1 cellular context compared by ENCODE assay signal in the genomic region with DNA sequence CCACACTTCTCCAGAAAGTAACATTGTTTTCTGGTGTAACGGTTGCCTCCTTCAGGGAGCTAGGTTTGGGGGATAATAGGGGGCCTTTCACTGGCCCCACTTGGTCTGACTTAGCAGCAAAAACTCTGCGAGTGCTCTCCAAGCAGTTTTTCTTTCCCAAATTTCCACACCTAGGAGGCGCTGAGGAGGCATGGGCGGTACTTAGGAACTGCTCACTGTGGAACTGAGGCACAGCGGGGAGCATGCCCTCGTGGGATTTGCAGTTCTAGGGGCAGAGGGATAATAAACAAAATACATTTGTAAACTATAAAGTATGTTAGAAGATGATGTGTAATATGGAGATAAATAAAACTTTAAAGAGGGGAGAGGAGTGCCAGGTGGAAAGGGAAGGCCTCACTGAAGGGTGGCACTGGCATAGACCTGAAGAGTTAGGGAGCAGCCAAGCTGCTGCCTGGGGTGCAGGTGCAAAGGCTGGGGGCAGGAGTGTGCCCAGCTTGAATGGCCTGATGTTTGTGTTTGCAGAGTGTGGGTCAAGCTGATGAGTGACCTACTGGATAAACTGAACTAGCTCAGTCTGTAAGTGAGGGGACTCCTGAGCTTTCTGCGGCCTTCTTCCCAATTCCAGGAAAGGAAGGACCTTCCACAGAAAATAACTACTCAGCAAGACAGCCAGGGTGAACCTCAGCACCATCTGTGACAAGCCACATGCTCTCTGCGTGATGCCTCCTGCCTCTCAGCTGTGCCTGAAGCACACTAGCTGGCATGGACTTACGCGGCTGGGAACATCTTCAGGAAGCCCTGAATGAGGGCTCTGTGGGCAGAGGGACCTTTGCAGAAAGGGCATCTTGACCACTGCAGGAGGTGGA.
A peak's percentile ranks its signal among the peaks of the same experiment; 100 is the strongest.
TF ChIP-seq lines count a peak whose summit lies in the region.

No MANE protein-coding gene starts in this region.

TF ChIP-seq in HepG2, 621 proteins besides CTCF, POLR2A, EP300 and RAD21 (continued from another document and continues in another):
- TF ChIP-seq AHDC1 (CRISPR knock-in tag; IDR thresholded peaks at IDR 0.05; ENCODE audit: borderline replicate concordance) = no peak
- no peak for TF ChIP-seq TCF7 (IDR thresholded peaks at IDR 0.05; ENCODE audit: low read depth)
- no peak for TF ChIP-seq ZFP41 (CRISPR knock-in tag; IDR thresholded peaks at IDR 0.05; ENCODE audit: borderline replicate concordance)
- TF ChIP-seq, protein P1, sequence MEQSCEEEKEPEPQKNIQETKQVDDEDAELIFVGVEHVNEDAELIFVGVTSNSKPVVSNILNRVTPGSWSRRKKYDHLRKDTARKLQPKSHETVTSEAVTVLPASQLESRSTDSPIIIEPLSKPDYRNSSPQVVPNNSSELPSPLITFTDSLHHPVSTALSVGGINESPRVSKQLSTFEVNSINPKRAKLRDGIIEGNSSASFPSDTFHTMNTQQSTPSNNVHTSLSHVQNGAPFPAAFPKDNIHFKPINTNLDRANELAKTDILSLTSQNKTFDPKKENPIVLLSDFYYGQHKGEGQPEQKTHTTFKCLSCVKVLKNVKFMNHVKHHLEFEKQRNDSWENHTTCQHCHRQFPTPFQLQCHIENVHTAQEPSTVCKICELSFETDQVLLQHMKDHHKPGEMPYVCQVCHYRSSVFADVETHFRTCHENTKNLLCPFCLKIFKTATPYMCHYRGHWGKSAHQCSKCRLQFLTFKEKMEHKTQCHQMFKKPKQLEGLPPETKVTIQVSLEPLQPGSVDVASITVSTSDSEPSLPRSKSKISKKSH (CRISPR knock-in tag; IDR thresholded peaks at IDR 0.05; ENCODE audit: borderline replicate concordance) = no peak
- TF ChIP-seq ZFX (CRISPR knock-in tag; IDR thresholded peaks at IDR 0.05; ENCODE audit: low read depth) = peak; percentile 41; the same call in 1 of the 2 replicates
- TF ChIP-seq NPAS2 (CRISPR knock-in tag; IDR thresholded peaks at IDR 0.05; ENCODE audit: borderline replicate concordance) = no peak
- TF ChIP-seq SALL2 (CRISPR knock-in tag; IDR thresholded peaks at IDR 0.05) = no peak
- TF ChIP-seq, protein P2, sequence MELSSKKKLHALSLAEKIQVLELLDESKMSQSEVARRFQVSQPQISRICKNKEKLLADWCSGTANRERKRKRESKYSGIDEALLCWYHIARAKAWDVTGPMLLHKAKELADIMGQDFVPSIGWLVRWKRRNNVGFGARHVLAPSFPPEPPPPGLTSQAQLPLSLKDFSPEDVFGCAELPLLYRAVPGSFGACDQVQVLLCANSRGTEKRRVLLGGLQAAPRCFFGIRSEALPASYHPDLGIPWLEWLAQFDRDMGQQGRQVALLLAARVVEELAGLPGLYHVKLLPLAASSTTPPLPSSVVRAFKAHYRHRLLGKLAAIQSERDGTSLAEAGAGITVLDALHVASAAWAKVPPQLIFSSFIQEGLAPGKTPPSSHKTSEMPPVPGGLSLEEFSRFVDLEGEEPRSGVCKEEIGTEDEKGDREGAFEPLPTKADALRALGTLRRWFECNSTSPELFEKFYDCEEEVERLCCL (CRISPR knock-in tag; IDR thresholded peaks at IDR 0.05; ENCODE audit: borderline replicate concordance) = no peak
- TF ChIP-seq ZBTB26 (CRISPR knock-in tag; IDR thresholded peaks at IDR 0.05; ENCODE audit: borderline replicate concordance) = 0 out of 2 replicates have a peak, but pooled peaks have one; percentile 22
- TF ChIP-seq PRPF4 (IDR thresholded peaks at IDR 0.05; ENCODE audit: low read depth, low read length, poor library complexity, severe bottlenecking) = no peak
- TF ChIP-seq HOXA7 (CRISPR knock-in tag; IDR thresholded peaks at IDR 0.05) = no peak
- TF ChIP-seq ISL2 (CRISPR knock-in tag; IDR thresholded peaks at IDR 0.05) = no peak
- 0 out of 2 replicates have a peak, but pooled peaks have one; percentile 58 for TF ChIP-seq AFF4 (CRISPR knock-in tag; IDR thresholded peaks at IDR 0.05)
- TF ChIP-seq IKZF5 (CRISPR knock-in tag; IDR thresholded peaks at IDR 0.05) = 0 out of 2 replicates have a peak, but pooled peaks have one; percentile 31
- no peak for TF ChIP-seq NAIF1 (CRISPR knock-in tag; IDR thresholded peaks at IDR 0.05; ENCODE audit: borderline replicate concordance)
- TF ChIP-seq DNMT3B (CRISPR knock-in tag; conservative IDR thresholded peaks at IDR 0.05) = no peak
- TF ChIP-seq, protein P3, sequence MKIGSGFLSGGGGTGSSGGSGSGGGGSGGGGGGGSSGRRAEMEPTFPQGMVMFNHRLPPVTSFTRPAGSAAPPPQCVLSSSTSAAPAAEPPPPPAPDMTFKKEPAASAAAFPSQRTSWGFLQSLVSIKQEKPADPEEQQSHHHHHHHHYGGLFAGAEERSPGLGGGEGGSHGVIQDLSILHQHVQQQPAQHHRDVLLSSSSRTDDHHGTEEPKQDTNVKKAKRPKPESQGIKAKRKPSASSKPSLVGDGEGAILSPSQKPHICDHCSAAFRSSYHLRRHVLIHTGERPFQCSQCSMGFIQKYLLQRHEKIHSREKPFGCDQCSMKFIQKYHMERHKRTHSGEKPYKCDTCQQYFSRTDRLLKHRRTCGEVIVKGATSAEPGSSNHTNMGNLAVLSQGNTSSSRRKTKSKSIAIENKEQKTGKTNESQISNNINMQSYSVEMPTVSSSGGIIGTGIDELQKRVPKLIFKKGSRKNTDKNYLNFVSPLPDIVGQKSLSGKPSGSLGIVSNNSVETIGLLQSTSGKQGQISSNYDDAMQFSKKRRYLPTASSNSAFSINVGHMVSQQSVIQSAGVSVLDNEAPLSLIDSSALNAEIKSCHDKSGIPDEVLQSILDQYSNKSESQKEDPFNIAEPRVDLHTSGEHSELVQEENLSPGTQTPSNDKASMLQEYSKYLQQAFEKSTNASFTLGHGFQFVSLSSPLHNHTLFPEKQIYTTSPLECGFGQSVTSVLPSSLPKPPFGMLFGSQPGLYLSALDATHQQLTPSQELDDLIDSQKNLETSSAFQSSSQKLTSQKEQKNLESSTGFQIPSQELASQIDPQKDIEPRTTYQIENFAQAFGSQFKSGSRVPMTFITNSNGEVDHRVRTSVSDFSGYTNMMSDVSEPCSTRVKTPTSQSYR (CRISPR knock-in tag; IDR thresholded peaks at IDR 0.05; ENCODE audit: borderline replicate concordance) = no peak
- no peak for TF ChIP-seq AGO1 (IDR thresholded peaks at IDR 0.05; ENCODE audit: low read depth, low read length, poor library complexity, severe bottlenecking)
- no peak for TF ChIP-seq CEBPG (CRISPR knock-in tag; IDR thresholded peaks at IDR 0.05)
- TF ChIP-seq, protein P4, sequence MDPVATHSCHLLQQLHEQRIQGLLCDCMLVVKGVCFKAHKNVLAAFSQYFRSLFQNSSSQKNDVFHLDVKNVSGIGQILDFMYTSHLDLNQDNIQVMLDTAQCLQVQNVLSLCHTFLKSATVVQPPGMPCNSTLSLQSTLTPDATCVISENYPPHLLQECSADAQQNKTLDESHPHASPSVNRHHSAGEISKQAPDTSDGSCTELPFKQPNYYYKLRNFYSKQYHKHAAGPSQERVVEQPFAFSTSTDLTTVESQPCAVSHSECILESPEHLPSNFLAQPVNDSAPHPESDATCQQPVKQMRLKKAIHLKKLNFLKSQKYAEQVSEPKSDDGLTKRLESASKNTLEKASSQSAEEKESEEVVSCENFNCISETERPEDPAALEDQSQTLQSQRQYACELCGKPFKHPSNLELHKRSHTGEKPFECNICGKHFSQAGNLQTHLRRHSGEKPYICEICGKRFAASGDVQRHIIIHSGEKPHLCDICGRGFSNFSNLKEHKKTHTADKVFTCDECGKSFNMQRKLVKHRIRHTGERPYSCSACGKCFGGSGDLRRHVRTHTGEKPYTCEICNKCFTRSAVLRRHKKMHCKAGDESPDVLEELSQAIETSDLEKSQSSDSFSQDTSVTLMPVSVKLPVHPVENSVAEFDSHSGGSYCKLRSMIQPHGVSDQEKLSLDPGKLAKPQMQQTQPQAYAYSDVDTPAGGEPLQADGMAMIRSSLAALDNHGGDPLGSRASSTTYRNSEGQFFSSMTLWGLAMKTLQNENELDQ (CRISPR knock-in tag; IDR thresholded peaks at IDR 0.05; ENCODE audit: borderline replicate concordance) = no peak
- 0 out of 2 replicates have a peak, but pooled peaks have one; percentile 21 for TF ChIP-seq ZNF430 (CRISPR knock-in tag; IDR thresholded peaks at IDR 0.05)
